ENCODE assay signal across 1 cellular context in the genomic region with DNA sequence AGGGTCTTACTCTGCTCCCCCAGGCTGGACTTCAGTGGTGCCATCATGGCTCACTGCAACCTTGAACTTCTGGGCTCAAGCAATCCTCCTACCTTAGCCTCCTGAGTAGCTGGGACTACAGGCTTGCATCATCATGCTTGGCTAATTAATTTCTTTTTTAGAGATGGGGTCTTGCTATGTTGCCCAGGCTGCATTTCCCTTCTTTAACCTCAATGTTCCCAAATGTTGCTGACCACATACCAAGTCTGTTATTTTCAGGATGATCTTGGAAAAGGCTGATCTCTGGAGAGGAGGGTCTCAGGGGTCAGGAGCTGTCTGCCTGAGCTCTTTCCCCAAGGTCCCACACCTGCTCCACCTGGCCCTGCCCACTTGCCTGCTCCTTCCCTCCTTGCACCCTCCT.
A peak's percentile ranks its signal among the peaks of the same experiment; 100 is the strongest.
TF ChIP-seq lines count a peak whose summit lies in the region.

No MANE protein-coding gene starts in this region.

TF ChIP-seq in HepG2, 621 proteins besides CTCF, POLR2A, EP300 and RAD21:
- 0 out of 2 replicates have a peak, but pooled peaks have one; percentile 36 for TF ChIP-seq ZNF121 (CRISPR knock-in tag; IDR thresholded peaks at IDR 0.05)
- TF ChIP-seq KLF16 (CRISPR knock-in tag; IDR thresholded peaks at IDR 0.05): no peak
- TF ChIP-seq ZNF562 (CRISPR knock-in tag; IDR thresholded peaks at IDR 0.05; ENCODE audit: borderline replicate concordance): no peak
